ENCODE assay signal across 18 cellular contexts in the genomic region with DNA sequence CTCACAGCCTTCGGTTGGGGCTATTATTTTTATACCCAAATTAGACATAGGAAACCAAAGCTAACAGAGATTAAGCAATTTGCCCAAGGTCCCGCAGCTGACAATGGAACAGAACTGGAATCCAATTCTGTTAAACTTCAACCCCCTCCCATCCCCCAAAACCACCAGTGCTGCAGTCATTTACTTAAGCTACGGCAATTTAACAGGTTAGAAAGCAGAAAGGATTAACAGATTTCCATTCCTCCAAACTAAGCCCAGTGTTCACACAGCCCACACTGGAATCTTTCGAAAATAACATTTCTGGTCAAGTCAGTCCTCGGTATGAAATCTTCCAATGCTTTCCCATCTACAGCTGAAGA.
"Had no signal": no experiment of that assay in that cellular context is flagged by ENCODE, and none has a peak within 500 bp of the region (broad histone marks: within the 10 kb centered on the region; RNA-seq: fewer than 3 reads in every experiment).

No MANE protein-coding gene starts in this region.

- H3K36me3 ChIP-seq: esophagus squamous epithelium, vagina had no signal

- H3K4me1 ChIP-seq: esophagus squamous epithelium, foreskin keratinocyte, psoas muscle, vagina had no signal

- H3K9me3 Mint-ChIP-seq: activated CD4-positive, alpha-beta memory T cell treated with anti-CD3 and anti-CD28 coated beads for 36 hours; activated naive CD8-positive, alpha-beta T cell treated with anti-CD3 and anti-CD28 coated beads for 36 hours; T-cell had no signal

- H3K27ac Mint-ChIP-seq: activated CD4-positive, alpha-beta memory T cell treated with anti-CD3 and anti-CD28 coated beads for 36 hours; activated naive CD8-positive, alpha-beta T cell treated with anti-CD3 and anti-CD28 coated beads for 36 hours; naive thymus-derived CD8-positive, alpha-beta T cell; T-cell had no signal

- H3K27ac ChIP-seq: esophagus squamous epithelium, foreskin keratinocyte, psoas muscle, vagina, VCaP had no signal

- H3K4me1 Mint-ChIP-seq: stimulated activated naive CD8-positive, alpha-beta T cell treated with anti-CD3 and anti-CD28 coated beads, Interleukin-15, amount 100 ng/mL, for 72 hours; T-cell had no signal

- H3K27me3 Mint-ChIP-seq: stimulated activated naive CD8-positive, alpha-beta T cell treated with anti-CD3 and anti-CD28 coated beads, Interleukin-15, amount 100 ng/mL, for 72 hours; T-cell had no signal

- DNase-seq: activated CD4-positive, alpha-beta memory T cell treated with anti-CD3 and anti-CD28 coated beads for 36 hours; activated gamma-delta T cell; activated naive CD8-positive, alpha-beta T cell treated with anti-CD3 and anti-CD28 coated beads for 36 hours; activated T-cell treated with anti-CD3 and anti-CD28 coated beads, Interleukin-2, amount 50 U/mL, for 48 hours; dorsolateral prefrontal cortex; esophagus squamous epithelium; foreskin keratinocyte; naive thymus-derived CD8-positive, alpha-beta T cell; occipital lobe; psoas muscle; stimulated activated CD4-positive, alpha-beta T cell treated with anti-CD3 and anti-CD28 coated beads, Interleukin-4, amount 100 ng/mL, for 1 hour; stimulated activated CD8-positive, alpha-beta memory T cell treated with anti-CD3 and anti-CD28 coated beads, Interleukin-4, amount 100 ng/mL, for 48 hours; stimulated activated naive CD8-positive, alpha-beta T cell treated with anti-CD3 and anti-CD28 coated beads, Interleukin-15, amount 100 ng/mL, for 72 hours; T-cell had no signal

- H3K9me3 ChIP-seq: esophagus squamous epithelium, psoas muscle, vagina had no signal

- FAIRE-seq: bronchial epithelial cell, endometrium had no signal

- H3K4me3 ChIP-seq: dorsolateral prefrontal cortex, esophagus squamous epithelium, psoas muscle, vagina had no signal

- H3K4me3 Mint-ChIP-seq: activated CD4-positive, alpha-beta memory T cell treated with anti-CD3 and anti-CD28 coated beads for 36 hours; activated naive CD8-positive, alpha-beta T cell treated with anti-CD3 and anti-CD28 coated beads for 36 hours; naive thymus-derived CD8-positive, alpha-beta T cell; stimulated activated naive CD8-positive, alpha-beta T cell treated with anti-CD3 and anti-CD28 coated beads, Interleukin-15, amount 100 ng/mL, for 72 hours; T-cell had no signal

- H3K36me3 Mint-ChIP-seq: activated CD4-positive, alpha-beta memory T cell treated with anti-CD3 and anti-CD28 coated beads for 36 hours; activated naive CD8-positive, alpha-beta T cell treated with anti-CD3 and anti-CD28 coated beads for 36 hours; naive thymus-derived CD8-positive, alpha-beta T cell; T-cell had no signal

- H3K27me3 ChIP-seq: dorsolateral prefrontal cortex, esophagus squamous epithelium, foreskin keratinocyte, vagina had no signal

- ATAC-seq: foreskin keratinocyte; naive thymus-derived CD8-positive, alpha-beta T cell; psoas muscle; stimulated activated naive CD8-positive, alpha-beta T cell treated with anti-CD3 and anti-CD28 coated beads, Interleukin-15, amount 100 ng/mL, for 72 hours; T-cell had no signal
